Comparison of ENCODE assay signal across 17 cellular contexts in the genomic region with DNA sequence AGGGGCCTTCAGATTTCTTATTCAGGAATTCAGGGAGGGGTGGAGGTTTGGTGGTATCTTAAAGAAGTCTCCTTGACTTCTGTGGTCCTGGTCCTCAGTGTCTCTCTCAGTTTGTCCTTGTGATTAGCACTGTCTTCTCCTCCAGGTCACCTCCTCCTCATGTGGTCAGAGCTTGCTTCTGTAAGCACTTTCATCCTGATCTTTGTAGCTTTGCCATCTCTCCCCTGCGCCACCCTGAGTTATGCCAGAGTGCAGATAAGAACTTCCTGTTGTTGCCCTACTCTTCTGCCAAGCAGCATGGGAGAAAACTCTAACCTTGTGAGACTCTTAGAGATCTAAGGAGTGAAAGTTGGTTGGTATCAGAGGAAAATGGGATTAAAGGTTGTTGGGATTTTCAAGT. TPM values are rescaled to one million over a fixed set of nuclear protein-coding genes. Genes with fewer than 3 reads are reported as not detected.
DNase-seq lines count a peak whose midpoint lies in the region; ATAC-seq, FAIRE-seq and TF ChIP-seq lines count a peak whose summit lies in the region.
"Had no signal": no experiment of that assay in that cellular context is flagged by ENCODE, and none has a peak within 500 bp of the region (broad histone marks: within the 10 kb centered on the region; RNA-seq: fewer than 3 reads in every experiment).

No MANE protein-coding gene starts in this region.

- no peaks in the 10 kb centered on the region for H3K27me3 Mint-ChIP-seq in activated CD8-positive, alpha-beta T cell treated with anti-CD3 and anti-CD28 coated beads for 36 hours
- no peaks in the 10 kb centered on the region for H3K27me3 Mint-ChIP-seq in activated CD8-positive, alpha-beta T cell treated with anti-CD3 and anti-CD28 coated beads, Interleukin-2, amount 10 ng/mL, durations not matched to agents 7 days and 5 days (ENCODE audit: low read depth)
- H3K27me3 Mint-ChIP-seq: activated CD8-positive, alpha-beta memory T cell treated with anti-CD3 and anti-CD28 coated beads, Interleukin-2, amount 10 ng/mL, durations not matched to agents 7 days and 5 days; stimulated activated naive CD8-positive, alpha-beta T cell treated with anti-CD3 and anti-CD28 coated beads, Interleukin-15, amount 100 ng/mL, for 72 hours had no signal

- TF ChIP-seq POLR2A in endothelial cell of umbilical vein (IDR thresholded peaks at IDR 0.05; ENCODE audit: low read depth, low read length) (no peak), testis (IDR thresholded peaks at IDR 0.05) (no peak)

- H2AFZ ChIP-seq in endothelial cell of umbilical vein (ENCODE audit: low read depth, low read length): no peak overlapping the region
- H2AFZ ChIP-seq: GM23338 had no signal

- CTCF ChIA-PET in activated CD8-positive, alpha-beta T cell treated with anti-CD3 and anti-CD28 coated beads for 36 hours (lab: Charles Lee): interaction anchor here (1.0 to 1.7 kb wide), 4 partner anchors 10 to 55 kb away, joined by 3 to 6 read pairs (median 4); no protein-coding TSS in a partner anchor
- CTCF ChIA-PET in activated CD8-positive, alpha-beta T cell treated with anti-CD3 and anti-CD28 coated beads, Interleukin-2, amount 10 ng/mL, durations not matched to agents 7 days and 5 days (lab: Charles Lee): interaction anchor here (0.9 to 2.0 kb wide), 2 partner anchors 10 to 17 kb away, joined by 4 to 9 read pairs; no protein-coding TSS in a partner anchor
- CTCF ChIA-PET in endothelial cell of umbilical vein (lab: Charles Lee): interaction anchor here (1.2 to 1.6 kb wide), 2 partner anchors 10 to 18 kb away, joined by 3 to 4 read pairs; no protein-coding TSS in a partner anchor

- POLR2A ChIA-PET in activated CD8-positive, alpha-beta T cell treated with anti-CD3 and anti-CD28 coated beads for 36 hours (lab: Charles Lee): interaction anchor here (0.9 kb wide), 1 partner anchor 48 kb away, joined by 3 read pairs; no protein-coding TSS in a partner anchor
- POLR2A ChIA-PET in activated CD8-positive, alpha-beta T cell treated with anti-CD3 and anti-CD28 coated beads, Interleukin-2, amount 10 ng/mL, durations not matched to agents 7 days and 5 days (lab: Charles Lee): no interaction called here
- POLR2A ChIA-PET in endothelial cell of umbilical vein (lab: Charles Lee): no interaction called here

- H3K4me3 Mint-ChIP-seq in activated CD8-positive, alpha-beta T cell treated with anti-CD3 and anti-CD28 coated beads for 36 hours: no peak overlapping the region
- no peak overlapping the region for H3K4me3 Mint-ChIP-seq in activated CD8-positive, alpha-beta T cell treated with anti-CD3 and anti-CD28 coated beads, Interleukin-2, amount 10 ng/mL, durations not matched to agents 7 days and 5 days
- H3K4me3 Mint-ChIP-seq: activated CD8-positive, alpha-beta memory T cell treated with anti-CD3 and anti-CD28 coated beads, Interleukin-2, amount 10 ng/mL, durations not matched to agents 7 days and 5 days; GM23338; stimulated activated naive CD8-positive, alpha-beta T cell treated with anti-CD3 and anti-CD28 coated beads, Interleukin-15, amount 100 ng/mL, for 72 hours had no signal

- H3K4me1 ChIP-seq in RWPE2 (ENCODE audit: insufficient read depth, poor library complexity, severe bottlenecking) (no peaks in the 10 kb centered on the region), endothelial cell of umbilical vein (ENCODE audit: control insufficient read depth, extremely low read depth, insufficient read depth, low read length) (peaks cover 19% of the 10 kb centered on the region), testis (peaks cover 93% of the 10 kb centered on the region)

- dilution Hi-C loops in endothelial cell of umbilical vein (cut with MboI; ENCODE audit: extremely low pct_ligation_motif_present, low sequenced_read_pairs): no loop called here

- H3K9me3 ChIP-seq in RWPE2 (ENCODE audit: severe bottlenecking) (no peaks in the 10 kb centered on the region), endothelial cell of umbilical vein (replicated peaks; ENCODE audit: control insufficient read depth, insufficient read depth, low read length) (no peaks in the 10 kb centered on the region), testis (no peaks in the 10 kb centered on the region)

- H3K36me3 ChIP-seq in RWPE2 (ENCODE audit: low read depth) (peaks cover 98% of the 10 kb centered on the region), endothelial cell of umbilical vein (ENCODE audit: control insufficient read depth in 2 of 2, extremely low read depth in 1 of 2, insufficient read depth in 2 of 2, low read length in 2 of 2) (peaks cover 0 to 2% of the 10 kb centered on the region in 2 experiments), testis (ENCODE audit: low read depth, missing control alignments) (no peaks in the 10 kb centered on the region)

- H3K4me1 Mint-ChIP-seq in activated CD8-positive, alpha-beta T cell treated with anti-CD3 and anti-CD28 coated beads for 36 hours (ENCODE audit: low read depth): peaks cover 59% of the 10 kb centered on the region
- peaks cover 53% of the 10 kb centered on the region for H3K4me1 Mint-ChIP-seq in activated CD8-positive, alpha-beta T cell treated with anti-CD3 and anti-CD28 coated beads, Interleukin-2, amount 10 ng/mL, durations not matched to agents 7 days and 5 days (ENCODE audit: low read depth)

- H3K36me3 Mint-ChIP-seq in activated CD8-positive, alpha-beta T cell treated with anti-CD3 and anti-CD28 coated beads for 36 hours (ENCODE audit: low read depth): peaks cover 20% of the 10 kb centered on the region
- peaks cover 30% of the 10 kb centered on the region for H3K36me3 Mint-ChIP-seq in activated CD8-positive, alpha-beta T cell treated with anti-CD3 and anti-CD28 coated beads, Interleukin-2, amount 10 ng/mL, durations not matched to agents 7 days and 5 days (ENCODE audit: low read depth)

- no peak for DNase-seq in activated CD8-positive, alpha-beta T cell treated with anti-CD3 and anti-CD28 coated beads for 36 hours
- DNase-seq in activated CD8-positive, alpha-beta T cell treated with anti-CD3 and anti-CD28 coated beads, Interleukin-2, amount 10 ng/mL, durations not matched to agents 7 days and 5 days: no peak
- DNase-seq in RWPE2 (ENCODE audit: low spot score) (no peak), endothelial cell of umbilical vein (ENCODE audit: low read depth, low spot score) (no peak), testis (peak; percentile 74), NAMALWA (ENCODE audit: low spot score) (no peak), OCI-M2 (lab: John Stamatoyannopoulos, UW; ENCODE audit: unreplicated experiment) (no peak)
- DNase-seq: activated CD8-positive, alpha-beta memory T cell treated with anti-CD3 and anti-CD28 coated beads, Interleukin-2, amount 10 ng/mL, durations not matched to agents 7 days and 5 days; amniotic stem cell; NCI-H187 treated with DMSO at 0.1 percent for 48 hours; NCI-H82; stimulated activated naive CD8-positive, alpha-beta T cell treated with anti-CD3 and anti-CD28 coated beads, Interleukin-15, amount 100 ng/mL, for 72 hours had no signal

- no peak overlapping the region for H3K9ac ChIP-seq in endothelial cell of umbilical vein (replicated peaks; ENCODE audit: extremely low read depth, insufficient read depth, low read length)

- H3K4me3 ChIP-seq in RWPE2 (ENCODE audit: severe bottlenecking) (no peak overlapping the region), endothelial cell of umbilical vein (replicated peaks in 1 of 3; ENCODE audit: insufficient read depth in 1 of 3, low read depth in 1 of 3, low read length in 3 of 3) (no peak overlapping the region), testis (no peak overlapping the region)
- H3K4me3 ChIP-seq: dorsolateral prefrontal cortex, GM23338, K562 had no signal

- no peaks in the 10 kb centered on the region for H3K27me3 ChIP-seq in RWPE2 (ENCODE audit: insufficient read depth, poor library complexity, severe bottlenecking)
- no peaks in the 10 kb centered on the region for H3K27me3 ChIP-seq in endothelial cell of umbilical vein (ENCODE audit: control insufficient read depth in 2 of 2, insufficient read depth in 2 of 2, low read length in 2 of 2)
- H3K27me3 ChIP-seq in testis: no peaks in the 10 kb centered on the region
- H3K27me3 ChIP-seq: dorsolateral prefrontal cortex had no signal

- H3K4me2 ChIP-seq in endothelial cell of umbilical vein (ENCODE audit: insufficient read depth, low read length): no peak overlapping the region
- H3K4me2 ChIP-seq: GM23338 had no signal

- no peaks in the 10 kb centered on the region for H3K9me1 ChIP-seq in endothelial cell of umbilical vein (replicated peaks; ENCODE audit: control insufficient read depth, extremely low read depth, insufficient read depth, low read length)

- 50 to 57% methylated on average over 1 of the region's 1 CpG for WGBS in testis, 2 donors

- FAIRE-seq in endothelial cell of umbilical vein (lab: Jason Lieb, UNC): peak; percentile 40
- FAIRE-seq: K562 had no signal

- no peak for ATAC-seq in activated CD8-positive, alpha-beta T cell treated with anti-CD3 and anti-CD28 coated beads for 36 hours
- no peak for ATAC-seq in activated CD8-positive, alpha-beta T cell treated with anti-CD3 and anti-CD28 coated beads, Interleukin-2, amount 10 ng/mL, durations not matched to agents 7 days and 5 days
- no peak for ATAC-seq in RWPE2 (ENCODE audit: low read depth)
- no peak for ATAC-seq in HG03175 (IDR thresholded peaks at IDR 0.05; ENCODE audit: unreplicated experiment)
- ATAC-seq: activated CD8-positive, alpha-beta memory T cell treated with anti-CD3 and anti-CD28 coated beads, Interleukin-2, amount 10 ng/mL, durations not matched to agents 7 days and 5 days; GM23338; K562; Right ventricle myocardium inferior; stimulated activated naive CD8-positive, alpha-beta T cell treated with anti-CD3 and anti-CD28 coated beads, Interleukin-15, amount 100 ng/mL, for 72 hours had no signal

- peak overlapping the region; percentile 37 for H3K27ac ChIP-seq in RWPE2 (ENCODE audit: poor library complexity, severe bottlenecking)
- no peak overlapping the region for H3K27ac ChIP-seq in endothelial cell of umbilical vein (ENCODE audit: insufficient read depth, low read depth, low read length)
- H3K27ac ChIP-seq in testis: peak overlapping the region; percentile 80 to 87

- no TSS peak for BruUV-seq in endothelial cell of umbilical vein (replicated peaks; lab: Mats Ljungman, UMichigan)

- intact Hi-C loops in activated CD8-positive, alpha-beta T cell treated with anti-CD3 and anti-CD28 coated beads for 36 hours (cut with micrococcal nuclease): no loop called here
- intact Hi-C loops in endothelial cell of umbilical vein (cut with micrococcal nuclease) (no loop called here), testis (cut with DNase I; ENCODE audit: low total_unique reads) (no loop called here)

- peaks cover 42% of the 10 kb centered on the region for H3K79me2 ChIP-seq in endothelial cell of umbilical vein (ENCODE audit: control insufficient read depth, insufficient read depth, low read length)

- H3K9me3 Mint-ChIP-seq in activated CD8-positive, alpha-beta T cell treated with anti-CD3 and anti-CD28 coated beads for 36 hours: peaks cover 1% of the 10 kb centered on the region
- no peaks in the 10 kb centered on the region for H3K9me3 Mint-ChIP-seq in activated CD8-positive, alpha-beta T cell treated with anti-CD3 and anti-CD28 coated beads, Interleukin-2, amount 10 ng/mL, durations not matched to agents 7 days and 5 days (ENCODE audit: insufficient read depth)
- H3K9me3 Mint-ChIP-seq: GM23338; stimulated activated naive CD8-positive, alpha-beta T cell treated with anti-CD3 and anti-CD28 coated beads, Interleukin-15, amount 100 ng/mL, for 72 hours had no signal

- no peak for TF ChIP-seq CTCF in activated CD8-positive, alpha-beta T cell treated with anti-CD3 and anti-CD28 coated beads for 36 hours (IDR thresholded peaks at IDR 0.05)
- TF ChIP-seq CTCF in RWPE2 (IDR thresholded peaks at IDR 0.05; ENCODE audit: poor library complexity, severe bottlenecking) (no peak), endothelial cell of umbilical vein (IDR thresholded peaks at IDR 0.05; ENCODE audit: extremely low read depth in 1 of 2, insufficient read depth in 1 of 2, low read depth in 1 of 2, low read length in 2 of 2) (no peak), testis (IDR thresholded peaks at IDR 0.05) (no peak)

- no peaks in the 10 kb centered on the region for H4K20me1 ChIP-seq in endothelial cell of umbilical vein (replicated peaks; ENCODE audit: control insufficient read depth, extremely low read depth, insufficient read depth, low read length)

- peak overlapping the region; percentile 28 for H3K27ac Mint-ChIP-seq in activated CD8-positive, alpha-beta T cell treated with anti-CD3 and anti-CD28 coated beads for 36 hours
- H3K27ac Mint-ChIP-seq in activated CD8-positive, alpha-beta T cell treated with anti-CD3 and anti-CD28 coated beads, Interleukin-2, amount 10 ng/mL, durations not matched to agents 7 days and 5 days: no peak overlapping the region
- H3K27ac Mint-ChIP-seq: activated CD8-positive, alpha-beta memory T cell treated with anti-CD3 and anti-CD28 coated beads, Interleukin-2, amount 10 ng/mL, durations not matched to agents 7 days and 5 days; GM23338 had no signal

RNA-seq across cellular contexts. Expression of a gene that starts 30.9 kb away (rescaled TPM):
- total RNA-seq in activated CD8-positive, alpha-beta T cell treated with anti-CD3 and anti-CD28 coated beads for 36 hours: 100 to 1,000 TPM in 1 of 2 experiments, 10 to 100 TPM in 1; 99.8 to 105 TPM
- total RNA-seq in activated CD8-positive, alpha-beta T cell treated with anti-CD3 and anti-CD28 coated beads, Interleukin-2, amount 10 ng/mL, durations not matched to agents 7 days and 5 days: 10 to 100 TPM; 34.9 to 37.5 TPM
- 200 and 222 TPM in 2 replicates for total RNA-seq in endothelial cell of umbilical vein
- polyA plus RNA-seq in endothelial cell of umbilical vein: 64.7 and 67.6 TPM in 2 replicates
- polyA plus RNA-seq in endothelial cell of umbilical vein (2011; cell fraction: cytosol; rRNA removed): 74.6 and 84.6 TPM in 2 replicates
- polyA plus RNA-seq in endothelial cell of umbilical vein (2011; cell fraction: nucleus; rRNA removed): 108 and 127 TPM in 2 replicates
- 116 and 178 TPM in 2 replicates for polyA plus RNA-seq in endothelial cell of umbilical vein (2012)
- 248 and 293 TPM in 2 replicates for polyA minus RNA-seq in endothelial cell of umbilical vein
- polyA minus RNA-seq in endothelial cell of umbilical vein (2011; cell fraction: cytosol; rRNA and poly(A)+ RNA removed): 2.5 TPM
- polyA minus RNA-seq in endothelial cell of umbilical vein (2011; cell fraction: nucleus; rRNA and poly(A)+ RNA removed): 222 and 257 TPM in 2 replicates
- total RNA-seq in testis: 100 to 1,000 TPM; 401 to 461 TPM
- polyA plus RNA-seq in testis (ENCODE audit: insufficient read depth, low read depth, low replicate concordance): 224 TPM
